8 cellular contexts compared by ENCODE assay signal in the genomic region with DNA sequence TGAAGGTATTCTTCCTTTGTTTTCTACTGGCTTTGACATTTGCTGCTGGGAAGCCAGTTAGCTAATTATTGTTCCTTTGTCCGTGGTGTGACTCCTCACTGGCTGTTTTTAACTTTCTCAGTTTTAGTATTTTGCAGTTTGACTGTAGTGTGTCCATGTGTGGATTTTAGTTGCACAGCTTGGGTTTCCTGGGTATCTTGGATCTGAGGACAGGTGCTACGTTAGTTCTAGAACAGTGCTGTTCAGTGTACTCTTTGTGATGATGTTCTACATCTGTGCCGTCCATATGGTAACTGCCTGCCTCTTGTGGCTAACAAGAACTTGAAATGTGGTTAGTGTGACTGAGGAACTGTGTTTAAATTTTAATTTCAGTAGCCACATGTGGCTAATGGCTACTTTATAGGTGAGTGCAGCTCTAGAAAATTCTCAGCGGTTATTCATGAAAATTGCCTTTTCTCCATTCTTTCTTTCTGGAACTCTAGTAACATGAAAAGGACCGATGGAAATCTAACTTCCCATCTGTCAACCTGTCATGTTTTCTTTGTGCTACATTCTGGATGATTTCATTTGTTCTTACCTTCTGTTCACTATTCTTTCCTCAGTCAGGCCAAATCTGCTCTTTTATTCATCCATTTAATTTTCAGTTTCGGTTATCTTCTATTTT. TPM values are rescaled to one million over a fixed set of nuclear protein-coding genes. Genes with fewer than 3 reads are reported as not detected.
DNase-seq lines count a peak whose midpoint lies in the region; ATAC-seq lines count a peak whose summit lies in the region.

No MANE protein-coding gene starts in this region.

- peaks cover 8% of the 10 kb centered on the region for H3K36me3 Mint-ChIP-seq in T-helper 2 cell treated with Interferon-gamma antibody and Interleukin-4, amounts not matched to agents 5 μg/mL and 100 μg/mL, for 36 hours (ENCODE audit: low read depth)

- intact Hi-C loops in left colon (cut with DNase I, micrococcal nuclease): no loop called here

- no peak overlapping the region for H3K4me3 Mint-ChIP-seq in T-helper 2 cell treated with Interferon-gamma antibody and Interleukin-4, amounts not matched to agents 5 μg/mL and 100 μg/mL, for 36 hours

- DNase-seq in NCI-H2171 (lab: John Stamatoyannopoulos, UW) (peak; percentile 75), medulla oblongata (ENCODE audit: extremely low spot score) (peak; percentile 64), left colon (no peak), A172 (ENCODE audit: low spot score) (no peak)
- DNase-seq in T-helper 2 cell treated with Interferon-gamma antibody and Interleukin-4, amounts not matched to agents 5 μg/mL and 100 μg/mL, for 36 hours (ENCODE audit: low spot score): no peak

- H3K27me3 Mint-ChIP-seq in T-helper 2 cell treated with Interferon-gamma antibody and Interleukin-4, amounts not matched to agents 5 μg/mL and 100 μg/mL, for 36 hours (ENCODE audit: low read depth): peaks cover 33% of the 10 kb centered on the region

- ATAC-seq in GM18520 (IDR thresholded peaks at IDR 0.05; ENCODE audit: unreplicated experiment) (peak; percentile 85), HG02571 (IDR thresholded peaks at IDR 0.05; ENCODE audit: unreplicated experiment) (peak; percentile 88), left colon (no peak), GM18519 (IDR thresholded peaks at IDR 0.05; ENCODE audit: low FRiP score, unreplicated experiment) (no peak)

- H3K9me3 Mint-ChIP-seq in T-helper 2 cell treated with Interferon-gamma antibody and Interleukin-4, amounts not matched to agents 5 μg/mL and 100 μg/mL, for 36 hours: peaks cover 10% of the 10 kb centered on the region

- no peak overlapping the region for H3K27ac Mint-ChIP-seq in T-helper 2 cell treated with Interferon-gamma antibody and Interleukin-4, amounts not matched to agents 5 μg/mL and 100 μg/mL, for 36 hours

- H3K4me1 Mint-ChIP-seq in T-helper 2 cell treated with Interferon-gamma antibody and Interleukin-4, amounts not matched to agents 5 μg/mL and 100 μg/mL, for 36 hours (ENCODE audit: low read depth): peaks cover 19% of the 10 kb centered on the region

RNA-seq across cellular contexts. Expression of a gene that starts 7.4 kb away (rescaled TPM):
- 10 to 100 TPM; 53.6 to 75.4 TPM for total RNA-seq in left colon
- 22.5 and 24.5 TPM in 2 replicates for total RNA-seq in A172 (2014; rRNA removed; shearing (Covaris generic))

Comparison
In these comparisons a context has a peak if more than half of its experiments do, and no peak if none do; other contexts are left out.
1. ATAC-seq: peak in GM18520 (single experiment) and HG02571 (single experiment); none in left colon (single experiment) and GM18519 (single experiment).
2. DNase-seq: peak in NCI-H2171 (single experiment) and medulla oblongata (single experiment); none in left colon (0 of 2), T-helper 2 cell treated with Interferon-gamma antibody and Interleukin-4, amounts not matched to agents 5 μg/mL and 100 μg/mL, for 36 hours (single experiment) and A172 (single experiment).